ENCODE assay signal across 25 cellular contexts in the genomic region with DNA sequence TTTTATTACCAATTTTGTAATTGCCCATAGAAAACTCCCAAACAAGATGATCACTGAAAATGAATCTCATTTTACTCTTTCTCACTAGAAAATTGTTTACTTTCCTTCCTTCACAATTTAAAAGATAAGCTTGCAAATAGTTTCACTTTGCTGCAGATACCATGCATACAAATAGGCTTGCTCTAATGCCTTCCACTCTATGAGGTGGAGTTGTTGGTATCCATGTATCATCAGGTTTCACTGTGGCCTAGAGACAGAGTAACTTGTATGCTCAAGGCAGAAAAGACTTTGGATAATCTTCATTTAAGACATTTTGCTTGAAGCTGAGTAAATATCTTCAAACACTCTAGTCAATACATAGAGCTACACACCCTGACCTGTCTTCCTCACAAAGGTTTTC.
"Had no signal": no experiment of that assay in that cellular context is flagged by ENCODE, and none has a peak within 500 bp of the region (broad histone marks: within the 10 kb centered on the region; RNA-seq: fewer than 3 reads in every experiment).

No MANE protein-coding gene starts in this region.

- H3K9me3 ChIP-seq: colonic mucosa, gastrocnemius medialis, left ventricle myocardium inferior, mucosa of descending colon, ovary, right lobe of liver, stomach, testis, upper lobe of left lung had no signal

- H3K27me3 ChIP-seq: brain microvascular endothelial cell, colonic mucosa, gastrocnemius medialis, ovary, right lobe of liver, stomach, testis, upper lobe of left lung had no signal

- H3K4me3 Mint-ChIP-seq: activated CD4-positive, alpha-beta memory T cell treated with anti-CD3 and anti-CD28 coated beads for 36 hours; activated naive CD8-positive, alpha-beta T cell; naive B cell had no signal

- H3K4me1 ChIP-seq: colonic mucosa, gastrocnemius medialis, left ventricle myocardium inferior, right lobe of liver, stomach, upper lobe of left lung had no signal

- H3K4me1 Mint-ChIP-seq: naive B cell had no signal

- H3K9me3 Mint-ChIP-seq: activated CD4-positive, alpha-beta memory T cell treated with anti-CD3 and anti-CD28 coated beads for 36 hours; naive B cell had no signal

- DNase-seq: activated CD4-positive, alpha-beta memory T cell treated with anti-CD3 and anti-CD28 coated beads for 36 hours; activated CD4-positive, alpha-beta T cell treated with anti-CD3 and anti-CD28 coated beads for 4 hours; activated T-cell treated with anti-CD3 and anti-CD28 coated beads for 4 hours; amygdala; brain microvascular endothelial cell; central memory CD4-positive, alpha-beta T cell; colonic mucosa; erythroblast; gastrocnemius medialis; head of caudate nucleus; left ventricle myocardium inferior; mammary epithelial cell; mucosa of descending colon; naive B cell; ovary; right lobe of liver; small intestine; stimulated activated CD4-positive, alpha-beta T cell treated with anti-CD3 and anti-CD28 coated beads, Interleukin-15, amount 100 ng/mL, for 24 hours; stimulated activated CD4-positive, alpha-beta T cell treated with anti-CD3 and anti-CD28 coated beads, Interleukin-2, amount 100 ng/mL, for 48 hours; stomach; T-helper 1 cell had no signal

- FAIRE-seq: endometrium, small intestine had no signal

- H3K27ac ChIP-seq: brain microvascular endothelial cell, colonic mucosa, gastrocnemius medialis, left ventricle myocardium inferior, ovary, right lobe of liver, stomach, upper lobe of left lung had no signal

- H3K36me3 ChIP-seq: colonic mucosa, ovary had no signal

- H3K27ac Mint-ChIP-seq: activated CD4-positive, alpha-beta memory T cell treated with anti-CD3 and anti-CD28 coated beads for 36 hours; activated naive CD8-positive, alpha-beta T cell had no signal

- H3K27me3 Mint-ChIP-seq: activated CD4-positive, alpha-beta memory T cell treated with anti-CD3 and anti-CD28 coated beads for 36 hours; activated naive CD8-positive, alpha-beta T cell; naive B cell had no signal

- H3K4me3 ChIP-seq: colonic mucosa, gastrocnemius medialis, left ventricle myocardium inferior, mucosa of descending colon, ovary, right lobe of liver, stomach, testis, upper lobe of left lung had no signal
